7 cellular contexts compared by ENCODE assay signal in genomic region chrX:71067727-71068051, GRCh38.
A peak's percentile ranks its signal among the peaks of the same experiment; 100 is the strongest.
DNase-seq lines count a peak whose midpoint lies in the region; ATAC-seq, FAIRE-seq and TF ChIP-seq lines count a peak whose summit lies in the region.

No MANE protein-coding gene starts in this region.

- H3K9ac ChIP-seq in NT2/D1 (ENCODE audit: insufficient read length, low read depth), result peak overlapping the region; percentile 90
- H3K9ac ChIP-seq in endocrine pancreas (ENCODE audit: control insufficient read depth, insufficient read depth, low read length), result peak overlapping the region; percentile 27

- DNase-seq in NT2/D1 (ENCODE audit: low read depth, low spot score) (peak; percentile 5), nephron progenitor cell (no peak), NCI-H2081 treated with DMSO at 0.1 percent for 48 hours (lab: John Stamatoyannopoulos, UW) (no peak), urothelium cell line (ENCODE audit: low spot score) (no peak)

- TF ChIP-seq CTCF in nephron progenitor cell (IDR thresholded peaks at IDR 0.05), result no peak

- H3K4me1 ChIP-seq in NT2/D1 (ENCODE audit: insufficient read depth, insufficient read length) (no peaks in the 10 kb centered on the region), endocrine pancreas (ENCODE audit: control insufficient read depth, insufficient read depth, low read length) (no peaks in the 10 kb centered on the region)

- H3K27ac Mint-ChIP-seq in nephron progenitor cell, result peak overlapping the region; percentile 68

- H3K4me3 ChIP-seq in NT2/D1 (ENCODE audit: insufficient read length, low read depth) (peak overlapping the region; percentile 84), endocrine pancreas (ENCODE audit: control insufficient read depth, insufficient read depth, low read length) (peak overlapping the region; percentile 73)

- H3K9me3 ChIP-seq in NT2/D1 (ENCODE audit: insufficient read depth, low read length) (no peaks in the 10 kb centered on the region), endocrine pancreas (ENCODE audit: control insufficient read depth, low read length) (no peaks in the 10 kb centered on the region)

- H3K9me3 Mint-ChIP-seq in nephron progenitor cell, result peaks cover 37% of the 10 kb centered on the region

- peaks cover 19% of the 10 kb centered on the region for H3K36me3 ChIP-seq in NT2/D1 (ENCODE audit: insufficient read depth, insufficient read length, low read length)
- no peaks in the 10 kb centered on the region for H3K36me3 ChIP-seq in endocrine pancreas (ENCODE audit: control insufficient read depth, insufficient read depth, low read length)

- no peak for FAIRE-seq in urothelium cell line (lab: Jason Lieb, UNC)

- H3K27me3 Mint-ChIP-seq in nephron progenitor cell (ENCODE audit: low read depth, poor library complexity), result peaks cover 6% of the 10 kb centered on the region

- peaks cover 13% of the 10 kb centered on the region for H3K4me1 Mint-ChIP-seq in nephron progenitor cell

- peak overlapping the region; percentile 94 for H3K4me3 Mint-ChIP-seq in nephron progenitor cell

- H3K27me3 ChIP-seq in NT2/D1 (ENCODE audit: insufficient read depth, insufficient read length), result no peaks in the 10 kb centered on the region
- H3K27me3 ChIP-seq in endocrine pancreas (ENCODE audit: control insufficient read depth, insufficient read depth, low read length), result no peaks in the 10 kb centered on the region

- peaks cover 3% of the 10 kb centered on the region for H3K36me3 Mint-ChIP-seq in nephron progenitor cell (ENCODE audit: low read depth)

- peak; percentile 9 for ATAC-seq in GM21825 (IDR thresholded peaks at IDR 0.05; ENCODE audit: unreplicated experiment)
- no peak for ATAC-seq in GM19455 (IDR thresholded peaks at IDR 0.05; ENCODE audit: unreplicated experiment)
